Comparison of ENCODE assay signal across 26 cellular contexts in the genomic region with DNA sequence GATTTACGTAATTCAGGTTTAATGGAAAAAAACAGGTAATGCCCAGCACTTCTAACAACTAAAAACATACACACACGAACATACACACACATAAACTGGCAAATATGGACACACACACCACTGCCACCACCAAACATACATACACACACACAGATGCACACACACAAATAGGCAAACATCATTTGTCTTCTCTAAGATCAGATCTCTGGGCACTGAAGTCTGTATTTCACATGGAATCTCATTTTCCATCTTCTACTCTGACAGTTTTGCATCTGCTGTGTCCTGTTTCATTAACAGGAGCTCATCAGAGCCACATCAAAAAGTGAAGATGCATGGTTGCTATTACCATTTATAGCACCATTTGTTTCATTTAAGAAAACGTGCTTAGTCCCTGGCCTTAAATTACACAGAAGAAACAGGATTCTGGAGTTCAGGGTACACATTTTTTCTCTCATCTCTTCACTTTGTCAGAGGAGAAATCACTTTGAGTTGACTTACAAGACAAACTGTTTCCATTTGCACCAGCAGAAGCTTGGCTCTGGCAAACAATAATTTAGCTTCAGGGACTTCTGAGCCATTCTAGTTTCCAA.
"Had no signal": no experiment of that assay in that cellular context is flagged by ENCODE, and none has a peak within 500 bp of the region (broad histone marks: within the 10 kb centered on the region; RNA-seq: fewer than 3 reads in every experiment).

No MANE protein-coding gene starts in this region.

- H3K4me2 ChIP-seq: hepatocyte had no signal

- H3K4me3 Mint-ChIP-seq: mesothelial cell of epicardium; naive B cell; natural killer cell treated with Interleukin-12 subunit alpha and Interleukin-12 subunit beta and Interleukin-15 and Interleukin-18, amount 100 ng/mL, for 72 hours; stimulated activated effector memory CD8-positive, alpha-beta T cell treated with anti-CD3 and anti-CD28 coated beads, Interleukin-12 subunit alpha, Interleukin-12 subunit beta, amount 100 ng/mL, for 72 hours had no signal

- H3K4me1 ChIP-seq: foreskin keratinocyte, left lung, prostate gland, vagina had no signal

- H3K27ac ChIP-seq: esophagus muscularis mucosa, foreskin keratinocyte, gastroesophageal sphincter, hepatocyte, left lung, prostate gland, sigmoid colon, stomach, thyroid gland, vagina had no signal

- H2AFZ ChIP-seq: hepatocyte had no signal

- ATAC-seq: foreskin keratinocyte; gastroesophageal sphincter; heart left ventricle; left cardiac atrium; left lung; mucosa of descending colon; natural killer cell treated with Interleukin-12 subunit alpha and Interleukin-12 subunit beta and Interleukin-15 and Interleukin-18, amount 100 ng/mL, for 72 hours; right cardiac atrium; stimulated activated effector memory CD8-positive, alpha-beta T cell treated with anti-CD3 and anti-CD28 coated beads, Interleukin-12 subunit alpha, Interleukin-12 subunit beta, amount 100 ng/mL, for 72 hours had no signal

- H3K36me3 ChIP-seq: esophagus muscularis mucosa, gastroesophageal sphincter, heart left ventricle, left lung, prostate gland, sigmoid colon, stomach, thyroid gland, vagina had no signal

- H3K4me1 Mint-ChIP-seq: naive B cell; stimulated activated effector memory CD8-positive, alpha-beta T cell treated with anti-CD3 and anti-CD28 coated beads, Interleukin-12 subunit alpha, Interleukin-12 subunit beta, amount 100 ng/mL, for 72 hours had no signal

- H3K27me3 ChIP-seq: esophagus muscularis mucosa, foreskin keratinocyte, gastroesophageal sphincter, heart left ventricle, hepatocyte, left lung, sigmoid colon, stomach, thyroid gland, vagina had no signal

- H3K4me3 ChIP-seq: esophagus muscularis mucosa, gastroesophageal sphincter, heart left ventricle, hepatocyte, left lung, mucosa of descending colon, prostate gland, sigmoid colon, stomach, thyroid gland, vagina had no signal

- H3K9me3 Mint-ChIP-seq: mesothelial cell of epicardium had no signal

- DNase-seq: dermis blood vessel endothelial cell; effector memory CD4-positive, alpha-beta T cell; foreskin keratinocyte; heart left ventricle; left cardiac atrium; left lung; mesenchymal stem cell; mucosa of descending colon; naive B cell; nucleus accumbens; right cardiac atrium; sigmoid colon; stimulated activated CD4-positive, alpha-beta T cell treated with anti-CD3 and anti-CD28 coated beads, Interleukin-2, amount 100 ng/mL, for 24 hours; stimulated activated CD4-positive, alpha-beta T cell treated with anti-CD3 and anti-CD28 coated beads, Interleukin-4, amount 100 ng/mL, for 24 hours; stimulated activated naive CD4-positive, alpha-beta T cell treated with Interleukin-2 at 50 U/mL for 16 hours; stomach; thyroid gland; trophoblast cell had no signal

- H3K9me3 ChIP-seq: esophagus muscularis mucosa, gastroesophageal sphincter, heart left ventricle, left lung, mucosa of descending colon, prostate gland, sigmoid colon, stomach, thyroid gland, vagina had no signal

- H3K27ac Mint-ChIP-seq: mesothelial cell of epicardium; naive B cell; natural killer cell treated with Interleukin-12 subunit alpha and Interleukin-12 subunit beta and Interleukin-15 and Interleukin-18, amount 100 ng/mL, for 72 hours; stimulated activated effector memory CD8-positive, alpha-beta T cell treated with anti-CD3 and anti-CD28 coated beads, Interleukin-12 subunit alpha, Interleukin-12 subunit beta, amount 100 ng/mL, for 72 hours had no signal

- H3K79me2 ChIP-seq: hepatocyte had no signal

- H3K27me3 Mint-ChIP-seq: naive B cell had no signal

- H3K36me3 Mint-ChIP-seq: mesothelial cell of epicardium; naive B cell; natural killer cell treated with Interleukin-12 subunit alpha and Interleukin-12 subunit beta and Interleukin-15 and Interleukin-18, amount 100 ng/mL, for 72 hours; stimulated activated effector memory CD8-positive, alpha-beta T cell treated with anti-CD3 and anti-CD28 coated beads, Interleukin-12 subunit alpha, Interleukin-12 subunit beta, amount 100 ng/mL, for 72 hours had no signal
